In genomic region chr2:10495988-10496313, GRCh38 we compare ENCODE assay signal across 17 cellular contexts. TPM values are rescaled to one million over a fixed set of nuclear protein-coding genes. Genes with fewer than 3 reads are reported as not detected.
DNase-seq lines count a peak whose midpoint lies in the region; ATAC-seq and TF ChIP-seq lines count a peak whose summit lies in the region.
"Had no signal": no experiment of that assay in that cellular context is flagged by ENCODE, and none has a peak within 500 bp of the region (broad histone marks: within the 10 kb centered on the region; RNA-seq: fewer than 3 reads in every experiment).

No MANE protein-coding gene starts in this region.

- H3K4me1 ChIP-seq in CD8-positive, alpha-beta T cell (ENCODE audit: insufficient read depth, low read length) = peaks cover 26% of the 10 kb centered on the region
- H3K4me1 ChIP-seq in lung (ENCODE audit: control insufficient read depth in 2 of 2, insufficient read depth in 2 of 2, low read length in 2 of 2) (peaks cover 0 to 2% of the 10 kb centered on the region in 2 donors), stomach (peaks cover 0 to 20% (median 18%) of the 10 kb centered on the region in 4 donors)

- 87 to 88% methylated on average over 7 of the region's 7 CpGs for WGBS in lung, 2 donors
- 85 to 93% (median 89%) methylated on average over 7 of the region's 7 CpGs for WGBS in stomach, 5 donors

- TF ChIP-seq EP300 in stomach (IDR thresholded peaks at IDR 0.05) = no peak

- H3K27me3 Mint-ChIP-seq in activated CD8-positive, alpha-beta memory T cell treated with anti-CD3 and anti-CD28 coated beads, Interleukin-2, amount 10 ng/mL, durations not matched to agents 7 days and 5 days = peaks cover 37% of the 10 kb centered on the region
- H3K27me3 Mint-ChIP-seq in CD8-positive, alpha-beta T cell (ENCODE audit: low read depth) = peaks cover 8% of the 10 kb centered on the region

- peak; percentile 38 for DNase-seq in activated CD8-positive, alpha-beta memory T cell treated with anti-CD3 and anti-CD28 coated beads, Interleukin-2, amount 10 ng/mL, durations not matched to agents 7 days and 5 days
- DNase-seq in activated CD8-positive, alpha-beta memory T cell treated with anti-CD3 and anti-CD28 coated beads, Interleukin-2, amount 50 U/mL, for 48 hours = no peak
- no peak for DNase-seq in CD8-positive, alpha-beta T cell
- peak; percentile 27 for DNase-seq in lung (ENCODE audit: low spot score)
- peak; percentile 14 for DNase-seq in stomach
- no peak for DNase-seq in HUDEP-2 (lab: John Stamatoyannopoulos, UW; ENCODE audit: unreplicated experiment in 76 of 76)
- DNase-seq: 8988T, C1 segment of cervical spinal cord, COR-L47, DMS79, Kasumi-1, NCI-H1417 treated with DMSO at 0.1 percent for 48 hours, NCI-H187, NCI-H446, OCI-M1, Right ventricle myocardium superior had no signal

- no peak overlapping the region for H3K4me3 ChIP-seq in CD8-positive, alpha-beta T cell (ENCODE audit: low read depth, low read length)
- no peak overlapping the region for H3K4me3 ChIP-seq in lung
- no peak overlapping the region for H3K4me3 ChIP-seq in stomach

- peaks cover 23% of the 10 kb centered on the region for H3K4me1 Mint-ChIP-seq in activated CD8-positive, alpha-beta memory T cell treated with anti-CD3 and anti-CD28 coated beads, Interleukin-2, amount 10 ng/mL, durations not matched to agents 7 days and 5 days
- peaks cover 28% of the 10 kb centered on the region for H3K4me1 Mint-ChIP-seq in CD8-positive, alpha-beta T cell (ENCODE audit: low read depth)

- H3K36me3 Mint-ChIP-seq in activated CD8-positive, alpha-beta memory T cell treated with anti-CD3 and anti-CD28 coated beads, Interleukin-2, amount 10 ng/mL, durations not matched to agents 7 days and 5 days = peaks cover 2% of the 10 kb centered on the region
- no peaks in the 10 kb centered on the region for H3K36me3 Mint-ChIP-seq in CD8-positive, alpha-beta T cell

- no peak for ATAC-seq in activated CD8-positive, alpha-beta memory T cell treated with anti-CD3 and anti-CD28 coated beads, Interleukin-2, amount 10 ng/mL, durations not matched to agents 7 days and 5 days
- no peak for ATAC-seq in CD8-positive, alpha-beta T cell
- ATAC-seq in lung (ENCODE audit: insufficient read depth, low FRiP score) = no peak
- no peak for ATAC-seq in HG03159 (IDR thresholded peaks at IDR 0.05; ENCODE audit: unreplicated experiment)

- POLR2A ChIA-PET in CD8-positive, alpha-beta T cell (lab: Charles Lee) = interaction anchor here (1.7 kb wide), 1 partner anchor 48 kb away, joined by 4 read pairs; the partner anchor contains the start of gene ODC1

- no peaks in the 10 kb centered on the region for H3K36me3 ChIP-seq in CD8-positive, alpha-beta T cell (ENCODE audit: insufficient read depth, low read length)
- no peaks in the 10 kb centered on the region for H3K36me3 ChIP-seq in lung (ENCODE audit: control insufficient read depth in 2 of 2, insufficient read depth in 2 of 2, low read length in 2 of 2)
- no peaks in the 10 kb centered on the region for H3K36me3 ChIP-seq in stomach

- intact Hi-C loops in CD8-positive, alpha-beta T cell (cut with DNase I, micrococcal nuclease) = loop anchor here in 1 of 2 experiments (5.0 kb wide), 1 partner anchor 46 kb away; no protein-coding TSS in a partner anchor
- intact Hi-C loops in stomach (cut with DNase I; ENCODE audit: low total_unique reads) = no loop called here

- H3K27me3 ChIP-seq in CD8-positive, alpha-beta T cell (ENCODE audit: insufficient read depth, low read length) = no peaks in the 10 kb centered on the region
- H3K27me3 ChIP-seq in lung (ENCODE audit: control insufficient read depth, insufficient read depth) (no peaks in the 10 kb centered on the region), stomach (peaks cover 0 to 22% (median 0%) of the 10 kb centered on the region in 3 donors)

- H3K4me3 Mint-ChIP-seq in activated CD8-positive, alpha-beta memory T cell treated with anti-CD3 and anti-CD28 coated beads, Interleukin-2, amount 10 ng/mL, durations not matched to agents 7 days and 5 days = no peak overlapping the region
- H3K4me3 Mint-ChIP-seq in CD8-positive, alpha-beta T cell = no peak overlapping the region

- no peak overlapping the region for H3K27ac ChIP-seq in CD8-positive, alpha-beta T cell (ENCODE audit: low read depth, low read length)
- H3K27ac ChIP-seq in lung (ENCODE audit: low read depth in 1 of 2, low read length in 1 of 2) (no peak overlapping the region), stomach (no peak overlapping the region)

- no peak for TF ChIP-seq CTCF in CD8-positive, alpha-beta T cell (IDR thresholded peaks at IDR 0.05)
- TF ChIP-seq CTCF in lung (IDR thresholded peaks at IDR 0.05; ENCODE audit: control extremely low read depth, extremely low read depth) (no peak), stomach (IDR thresholded peaks at IDR 0.05) (no peak)

- H3K9me3 ChIP-seq in CD8-positive, alpha-beta T cell (ENCODE audit: low read length) = no peaks in the 10 kb centered on the region
- H3K9me3 ChIP-seq in lung (ENCODE audit: control insufficient read depth in 2 of 2, insufficient read depth in 1 of 2, low read length in 1 of 2) = no peaks in the 10 kb centered on the region
- H3K9me3 ChIP-seq in stomach = peaks cover 0 to 5% (median 0%) of the 10 kb centered on the region in 4 donors

- H3K9me3 Mint-ChIP-seq in activated CD8-positive, alpha-beta memory T cell treated with anti-CD3 and anti-CD28 coated beads, Interleukin-2, amount 10 ng/mL, durations not matched to agents 7 days and 5 days (ENCODE audit: low read depth) = no peaks in the 10 kb centered on the region
- H3K9me3 Mint-ChIP-seq in CD8-positive, alpha-beta T cell = peaks cover 6% of the 10 kb centered on the region

- CTCF ChIA-PET in activated CD8-positive, alpha-beta memory T cell treated with anti-CD3 and anti-CD28 coated beads, Interleukin-2, amount 10 ng/mL, durations not matched to agents 7 days and 5 days (lab: Charles Lee) = no interaction called here
- CTCF ChIA-PET in CD8-positive, alpha-beta T cell (lab: Charles Lee) = interaction anchor here (1.1 kb wide), 1 partner anchor 11 kb away, joined by 3 read pairs; no protein-coding TSS in a partner anchor

- TF ChIP-seq POLR2A in stomach (IDR thresholded peaks at IDR 0.05) = no peak

- H3K27ac Mint-ChIP-seq in activated CD8-positive, alpha-beta memory T cell treated with anti-CD3 and anti-CD28 coated beads, Interleukin-2, amount 10 ng/mL, durations not matched to agents 7 days and 5 days = no peak overlapping the region
- H3K27ac Mint-ChIP-seq in CD8-positive, alpha-beta T cell = peak overlapping the region; percentile 52

RNA-seq across cellular contexts. Expression of gene ODC1, which starts 47.8 kb away (rescaled TPM):
- 10 to 100 TPM; 64.8 to 80.3 TPM for total RNA-seq in activated CD8-positive, alpha-beta memory T cell treated with anti-CD3 and anti-CD28 coated beads, Interleukin-2, amount 10 ng/mL, durations not matched to agents 7 days and 5 days
- total RNA-seq in CD8-positive, alpha-beta T cell = 100 to 1,000 TPM; 157 to 162 TPM
- total RNA-seq in lung (100 to 1,000 TPM in 1 of 2 donors, 10 to 100 TPM in 1; 49.2 to 102 TPM), stomach (100 to 1,000 TPM in 3 of 5 donors, 10 to 100 TPM in 2; 33.0 to 148 (median 113) TPM)
- polyA plus RNA-seq in lung (100 to 1,000 TPM in 1 of 2 donors, 10 to 100 TPM in 1; 32.5 to 115 TPM), stomach (10 to 100 TPM; 32.2 to 51.8 (median 36.2) TPM)

Comparison
In these comparisons a context has a peak if more than half of its experiments do, and no peak if none do; other contexts are left out.
1. DNase-seq: peak in activated CD8-positive, alpha-beta memory T cell treated with anti-CD3 and anti-CD28 coated beads, Interleukin-2, amount 10 ng/mL, durations not matched to agents 7 days and 5 days (single experiment), lung (single experiment) and stomach (single experiment); none in activated CD8-positive, alpha-beta memory T cell treated with anti-CD3 and anti-CD28 coated beads, Interleukin-2, amount 50 U/mL, for 48 hours (single experiment), CD8-positive, alpha-beta T cell (0 of 7) and HUDEP-2 (0 of 76).